Comparison of ENCODE assay signal across 14 cellular contexts in the genomic region with DNA sequence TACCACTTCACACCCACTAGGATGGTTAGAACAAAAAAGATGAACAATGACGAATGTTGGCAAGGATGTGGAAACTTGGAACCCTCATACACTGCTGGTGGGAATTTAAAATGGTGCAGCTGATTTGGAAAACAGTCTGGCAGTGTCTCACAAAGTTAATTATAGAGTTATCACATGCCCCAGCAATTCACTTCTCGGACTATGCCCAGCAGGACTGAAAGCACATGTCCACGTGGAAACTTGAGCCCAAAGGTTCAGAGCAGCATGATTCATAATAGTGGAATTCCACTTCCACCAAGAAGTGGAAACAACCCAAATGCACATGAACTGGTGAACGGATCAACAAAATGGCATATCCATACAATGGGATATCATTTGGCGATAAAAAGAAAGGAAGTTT.
DNase-seq lines count a peak whose midpoint lies in the region; TF ChIP-seq lines count a peak whose summit lies in the region.
"Had no signal": no experiment of that assay in that cellular context is flagged by ENCODE, and none has a peak within 500 bp of the region (broad histone marks: within the 10 kb centered on the region; RNA-seq: fewer than 3 reads in every experiment).

No MANE protein-coding gene starts in this region.

- TF ChIP-seq CTCF in Peyer's patch (IDR thresholded peaks at IDR 0.05) (peak in 1 of 6 experiments; percentile 10), tibial nerve (IDR thresholded peaks at IDR 0.05) (no peak)

- H3K4me1 ChIP-seq in GM23248 (ENCODE audit: insufficient read depth): no peaks in the 10 kb centered on the region
- no peaks in the 10 kb centered on the region for H3K4me1 ChIP-seq in Peyer's patch
- H3K4me1 ChIP-seq in tibial nerve: no peaks in the 10 kb centered on the region
- H3K4me1 ChIP-seq: adrenal gland, Caco-2, testis had no signal

- no peak overlapping the region for H3K4me2 ChIP-seq in GM23248 (ENCODE audit: unreplicated experiment)

- in situ Hi-C loops in GM23248 (cut with MboI): no loop called here

- H3K36me3 ChIP-seq in GM23248 (ENCODE audit: low read depth) (no peaks in the 10 kb centered on the region), Peyer's patch (no peaks in the 10 kb centered on the region), tibial nerve (no peaks in the 10 kb centered on the region)
- H3K36me3 ChIP-seq: adrenal gland, WERI-Rb-1 had no signal

- no peaks in the 10 kb centered on the region for H4K20me1 ChIP-seq in GM23248 (ENCODE audit: insufficient read depth)

- no peaks in the 10 kb centered on the region for H3K9me2 ChIP-seq in GM23248 (ENCODE audit: insufficient read depth)

- H3K9me3 ChIP-seq in GM23248 (ENCODE audit: low read depth): no peaks in the 10 kb centered on the region
- H3K9me3 ChIP-seq in Peyer's patch: no peaks in the 10 kb centered on the region
- peaks cover 0 to 8% (median 0%) of the 10 kb centered on the region in 4 donors for H3K9me3 ChIP-seq in tibial nerve
- H3K9me3 ChIP-seq: adrenal gland, Caco-2, testis had no signal

- no peaks in the 10 kb centered on the region for H3K27me3 ChIP-seq in GM23248 (replicated peaks; ENCODE audit: insufficient read depth)
- no peaks in the 10 kb centered on the region for H3K27me3 ChIP-seq in Peyer's patch
- no peaks in the 10 kb centered on the region for H3K27me3 ChIP-seq in tibial nerve
- H3K27me3 ChIP-seq: testis had no signal

- no peak for TF ChIP-seq POLR2A in Peyer's patch (IDR thresholded peaks at IDR 0.05)
- TF ChIP-seq POLR2A in tibial nerve (IDR thresholded peaks at IDR 0.05): no peak

- TF ChIP-seq EP300 in tibial nerve (IDR thresholded peaks at IDR 0.05): no peak

- no peak overlapping the region for H2AFZ ChIP-seq in GM23248

- no peaks in the 10 kb centered on the region for H3F3A ChIP-seq in GM23248 (ENCODE audit: insufficient read depth)

- H3K27ac ChIP-seq in GM23248 (no peak overlapping the region), Peyer's patch (peak overlapping the region in 3 of 4 donors; percentile 46 to 87 (median 60)), tibial nerve (no peak overlapping the region)
- H3K27ac ChIP-seq: adrenal gland, testis, WERI-Rb-1 had no signal

- WGBS in GM23248 (ENCODE audit: low coverage in 1 of 2, low lambda C conversion rate in 2 of 2, missing lambda C conversion rate in 2 of 2), 2 experiments: 21 to 24% methylated on average over 5 of the region's 5 CpGs
- WGBS in tibial nerve, 2 donors: 61% methylated on average over 5 of the region's 5 CpGs

- H3K79me2 ChIP-seq in GM23248 (ENCODE audit: insufficient read depth): no peaks in the 10 kb centered on the region

- H3K9ac ChIP-seq in GM23248: no peak overlapping the region

- DNase-seq in GM23248 (peak; percentile 12), Peyer's patch (peak in 1 of 3 donors; percentile 80), fibroblast of peridontal ligament (ENCODE audit: extremely low read depth) (peak; percentile 1), non-pigmented ciliary epithelial cell (ENCODE audit: low read depth) (peak; percentile 11), NCI-H2196 treated with DMSO at 0.1 percent for 48 hours (lab: John Stamatoyannopoulos, UW; ENCODE audit: unreplicated experiment) (no peak), DMS79 (lab: John Stamatoyannopoulos, UW) (no peak), tibial nerve (ENCODE audit: low spot score in 2 of 2) (no peak), NCI-H345 (lab: John Stamatoyannopoulos, UW) (no peak)
- DNase-seq: adrenal gland, Caco-2, NCI-H774, testis, WERI-Rb-1 had no signal

- no peak overlapping the region for H3K4me3 ChIP-seq in GM23248
- no peak overlapping the region for H3K4me3 ChIP-seq in Peyer's patch
- no peak overlapping the region for H3K4me3 ChIP-seq in tibial nerve
- H3K4me3 ChIP-seq: adrenal gland, GM12878, testis had no signal

Comparison
In these comparisons a context has a peak if more than half of its experiments do, and no peak if none do; other contexts are left out.
1. DNase-seq: peak in GM23248 (single experiment), fibroblast of peridontal ligament (single experiment) and non-pigmented ciliary epithelial cell (single experiment); none in NCI-H2196 treated with DMSO at 0.1 percent for 48 hours (single experiment), DMS79 (single experiment), tibial nerve (0 of 2) and NCI-H345 (single experiment).
2. H3K27ac ChIP-seq: peak in Peyer's patch (3 of 4); none in GM23248 (single experiment) and tibial nerve (0 of 4).